In genomic region chr10:30493609-30494530, GRCh38 we compare ENCODE assay signal across 9 cellular contexts. TPM values are rescaled to one million over a fixed set of nuclear protein-coding genes. Genes with fewer than 3 reads are reported as not detected.
DNase-seq lines count a peak whose midpoint lies in the region; ATAC-seq, FAIRE-seq and TF ChIP-seq lines count a peak whose summit lies in the region.
"Had no signal": no experiment of that assay in that cellular context is flagged by ENCODE, and none has a peak within 500 bp of the region (broad histone marks: within the 10 kb centered on the region; RNA-seq: fewer than 3 reads in every experiment).

No MANE protein-coding gene starts in this region.

- 24% methylated on average over 11 of the region's 11 CpGs for WGBS in GM12878 (ENCODE audit: insufficient coverage, insufficient replicate concordance, low lambda C conversion rate, missing lambda C conversion rate)
- WGBS in small intestine, 3 donors, result 76 to 83% (median 79%) methylated on average over 11 of the region's 11 CpGs

- no peaks in the 10 kb centered on the region for H3K79me2 ChIP-seq in GM12878 (ENCODE audit: control insufficient read depth, insufficient read depth, low read length)

- ATAC-seq in GM19025 (IDR thresholded peaks at IDR 0.05; ENCODE audit: low read depth, unreplicated experiment) (peak; percentile 35), GM12878 (peak; percentile 63), GM19455 (IDR thresholded peaks at IDR 0.05; ENCODE audit: unreplicated experiment) (no peak)

- no peaks in the 10 kb centered on the region for H3K36me3 ChIP-seq in BLaER1 treated with 17β-estradiol and CSF1 and Interleukin-3, amounts not matched to agents 10 nM and 100 nM
- H3K36me3 ChIP-seq in GM12878 (ENCODE audit: control insufficient read depth in 2 of 2, insufficient read depth in 2 of 2, low read length in 1 of 2) (no peaks in the 10 kb centered on the region), small intestine (ENCODE audit: control insufficient read depth in 2 of 2, insufficient read depth in 2 of 2, low read length in 2 of 2) (no peaks in the 10 kb centered on the region)

- H3K4me1 ChIP-seq in BLaER1 treated with 17β-estradiol and CSF1 and Interleukin-3, amounts not matched to agents 10 nM and 100 nM, result peaks cover 79 to 100% (median 95%) of the 10 kb centered on the region in 10 experiments
- H3K4me1 ChIP-seq in GM12878 (ENCODE audit: control insufficient read depth, insufficient read depth, low read length) (peaks cover 88% of the 10 kb centered on the region), small intestine (ENCODE audit: control insufficient read depth in 2 of 2, insufficient read depth in 1 of 2, low read depth in 1 of 2, low read length in 1 of 2) (peaks cover 0 to 6% of the 10 kb centered on the region in 2 donors)

- H3K9ac ChIP-seq in BLaER1 treated with 17β-estradiol and CSF1 and Interleukin-3, amounts not matched to agents 10 nM and 100 nM, result peak overlapping the region in 9 of 11 experiments; percentile 2 to 73 (median 52); a peak in 14 of 22 replicates
- peak overlapping the region; percentile 61 for H3K9ac ChIP-seq in GM12878 (ENCODE audit: control insufficient read depth, insufficient read depth, low read length)

- peak overlapping the region; percentile 62 to 94 (median 83) for H3K4me2 ChIP-seq in BLaER1 treated with 17β-estradiol and CSF1 and Interleukin-3, amounts not matched to agents 10 nM and 100 nM
- peak overlapping the region; percentile 86 for H3K4me2 ChIP-seq in GM12878 (ENCODE audit: control insufficient read depth, insufficient read depth)

- CTCF ChIA-PET in GM12878 (lab: Yijun Ruan, JAX), result interaction anchor here (0.8 to 4.4 kb wide), 16 partner anchors 12 to 89 kb away, joined by 4 to 36 read pairs (median 5); no protein-coding TSS in a partner anchor

- peak; percentile 71 to 83 for DNase-seq in HL-60 (ENCODE audit: low read depth in 1 of 2, low spot score in 1 of 2)
- DNase-seq in GM12878 (ENCODE audit: low read depth, low spot score), result no peak
- DNase-seq in mucosa of gallbladder (ENCODE audit: low spot score), result peak; percentile 43
- no peak for DNase-seq in NCI-H524 (lab: John Stamatoyannopoulos, UW)
- no peak for DNase-seq in small intestine

- no peak for TF ChIP-seq POLR2A in GM12878 (IDR thresholded peaks at IDR 0.05; ENCODE audit: low read depth, low read length)

- H2AFZ ChIP-seq in GM12878 (ENCODE audit: control insufficient read depth, low read depth, low read length), result peak overlapping the region; percentile 65

- peak; percentile 37; the same call in 1 of the 2 replicates for TF ChIP-seq RAD21 in GM12878 (IDR thresholded peaks at IDR 0.05; ENCODE audit: insufficient read depth, low read depth, low read length)

- H3K9me3 ChIP-seq in BLaER1 treated with 17β-estradiol and CSF1 and Interleukin-3, amounts not matched to agents 10 nM and 100 nM (replicated peaks in 1 of 11), result no peaks in the 10 kb centered on the region
- no peaks in the 10 kb centered on the region for H3K9me3 ChIP-seq in GM12878 (replicated peaks; ENCODE audit: control insufficient read depth, insufficient read depth, low read length)
- no peaks in the 10 kb centered on the region for H3K9me3 ChIP-seq in small intestine (ENCODE audit: control insufficient read depth, low read depth)

- RAD21 ChIA-PET in GM12878 (lab: Charles Lee; ENCODE audit: unreplicated experiment), result interaction anchor here (0.6 to 14.9 kb wide), 13 partner anchors 10 to 91 kb away, joined by 3 to 165 read pairs (median 8); partner anchors contain the start of gene MAP3K8

- in situ Hi-C loops in GM12878 (cut with MboI), result no loop called here

- no peak for TF ChIP-seq CTCF in HL-60 (IDR thresholded peaks at IDR 0.05; ENCODE audit: insufficient read depth, low read length)
- TF ChIP-seq CTCF in GM12878 (IDR thresholded peaks at IDR 0.05 in 2 of 3, conservative IDR thresholded peaks at IDR 0.05 in 1 of 3; ENCODE audit: control insufficient read depth in 2 of 3, extremely low read depth in 1 of 3, insufficient read depth in 1 of 3, low read depth in 3 of 3, low read length in 3 of 3), result peak; percentile 20 to 45 (median 37); a peak in 5 of 6 replicates

- H3K4me3 ChIP-seq in BLaER1 treated with 17β-estradiol and CSF1 and Interleukin-3, amounts not matched to agents 10 nM and 100 nM, result peak overlapping the region in 3 of 10 experiments; percentile 7 to 41 (median 16); a peak in 4 of 20 replicates
- H3K4me3 ChIP-seq in HL-60 (replicated peaks; ENCODE audit: insufficient read depth, low read length), result no peak overlapping the region
- peak overlapping the region; percentile 40; the same call in 1 of the 2 replicates for H3K4me3 ChIP-seq in GM12878
- H3K4me3 ChIP-seq in small intestine (ENCODE audit: low read depth in 1 of 2, low read length in 2 of 2), result no peak overlapping the region

- no peaks in the 10 kb centered on the region for H4K20me1 ChIP-seq in BLaER1 treated with 17β-estradiol and CSF1 and Interleukin-3, amounts not matched to agents 10 nM and 100 nM
- no peaks in the 10 kb centered on the region for H4K20me1 ChIP-seq in GM12878 (ENCODE audit: control insufficient read depth, insufficient read depth)

- peak overlapping the region; percentile 36 to 88 (median 74); a peak in 21 of 22 replicates for H3K27ac ChIP-seq in BLaER1 treated with 17β-estradiol and CSF1 and Interleukin-3, amounts not matched to agents 10 nM and 100 nM
- peak overlapping the region; percentile 72 for H3K27ac ChIP-seq in HL-60 (replicated peaks)
- H3K27ac ChIP-seq in GM12878 (ENCODE audit: control insufficient read depth, insufficient read depth), result peak overlapping the region; percentile 87
- peak overlapping the region in 1 of 2 donors; percentile 40 for H3K27ac ChIP-seq in small intestine (ENCODE audit: low read depth in 1 of 2, low read length in 1 of 2)

- SMC1A ChIA-PET in GM12878 (lab: Charles Lee; ENCODE audit: uncharacterized antibody, unreplicated experiment), result interaction anchor here (0.5 to 8.5 kb wide), 19 partner anchors 9 to 80 kb away, joined by 3 to 147 read pairs (median 8); partner anchors contain the start of gene MAP3K8

- no peak for FAIRE-seq in GM12878 (lab: Jason Lieb, UNC)
- FAIRE-seq in small intestine (lab: Jason Lieb, UNC), result no peak
- FAIRE-seq: endothelial cell of umbilical vein had no signal

- POLR2A ChIA-PET in GM12878 (lab: Charles Lee), result interaction anchor here (0.5 to 2.3 kb wide), 8 partner anchors 9 to 75 kb away, joined by 3 to 10 read pairs (median 3); no protein-coding TSS in a partner anchor

- peak; percentile 35 to 80; a peak in 1 of 4 replicates for TF ChIP-seq EP300 in GM12878 (IDR thresholded peaks at IDR 0.05; ENCODE audit: borderline replicate concordance in 1 of 2, control insufficient read depth in 1 of 2, low read depth in 2 of 2, low read length in 2 of 2)

- intact Hi-C loops in GM12878 (cut with micrococcal nuclease; ENCODE audit: unreplicated experiment), result loop anchor here (5.0 kb wide), 3 partner anchors 37 to 77 kb away; no protein-coding TSS in a partner anchor

- TSS peak; percentile 73 for BruUV-seq in GM12878 (replicated peaks; lab: Mats Ljungman, UMichigan)

- H3K27me3 ChIP-seq in BLaER1 treated with 17β-estradiol and CSF1 and Interleukin-3, amounts not matched to agents 10 nM and 100 nM, result no peaks in the 10 kb centered on the region
- H3K27me3 ChIP-seq in HL-60 (ENCODE audit: insufficient read depth, poor library complexity, severe bottlenecking) (no peaks in the 10 kb centered on the region), GM12878 (replicated peaks in 1 of 2; ENCODE audit: control insufficient read depth in 2 of 2, insufficient read depth in 2 of 2, low read length in 1 of 2) (no peaks in the 10 kb centered on the region), small intestine (ENCODE audit: control insufficient read depth in 2 of 2, insufficient read depth in 2 of 2, low read length in 2 of 2) (no peaks in the 10 kb centered on the region)

TF ChIP-seq in GM12878, 131 proteins besides CTCF, POLR2A, EP300 and RAD21 (continues in another document):
- peak; percentile 61 for TF ChIP-seq MXI1 (IDR thresholded peaks at IDR 0.05; ENCODE audit: low read depth, low read length)
- TF ChIP-seq, protein P1, sequence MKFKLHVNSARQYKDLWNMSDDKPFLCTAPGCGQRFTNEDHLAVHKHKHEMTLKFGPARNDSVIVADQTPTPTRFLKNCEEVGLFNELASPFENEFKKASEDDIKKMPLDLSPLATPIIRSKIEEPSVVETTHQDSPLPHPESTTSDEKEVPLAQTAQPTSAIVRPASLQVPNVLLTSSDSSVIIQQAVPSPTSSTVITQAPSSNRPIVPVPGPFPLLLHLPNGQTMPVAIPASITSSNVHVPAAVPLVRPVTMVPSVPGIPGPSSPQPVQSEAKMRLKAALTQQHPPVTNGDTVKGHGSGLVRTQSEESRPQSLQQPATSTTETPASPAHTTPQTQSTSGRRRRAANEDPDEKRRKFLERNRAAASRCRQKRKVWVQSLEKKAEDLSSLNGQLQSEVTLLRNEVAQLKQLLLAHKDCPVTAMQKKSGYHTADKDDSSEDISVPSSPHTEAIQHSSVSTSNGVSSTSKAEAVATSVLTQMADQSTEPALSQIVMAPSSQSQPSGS (IDR thresholded peaks at IDR 0.05; ENCODE audit: low read length), result peak; percentile 59; the same call in 1 of the 2 replicates

RNA-seq across cellular contexts. Expression of gene MAP3K8, which starts 59.9 kb away (rescaled TPM):
- total RNA-seq in GM12878 (2013; cell fraction: nucleolus; rRNA removed), result 126 and 129 TPM in 2 replicates
- total RNA-seq in GM12878 (2014; rRNA removed) (25.5 and 32.9 TPM in 2 replicates), GM12878 (2014; rRNA removed; fragmentation: Illumina TruSeq; extraction: Trizol) (30.2 and 31.5 TPM in 2 replicates), GM12878 (2021) (41.3 and 41.7 TPM in 2 replicates), mucosa of gallbladder (17.5 TPM)
- polyA plus RNA-seq in GM12878 (2011; ENCODE audit: low read depth), result 45.4 TPM
- polyA plus RNA-seq in GM12878 (2011; rRNA removed) (115 and 146 TPM in 2 replicates), GM12878 (2014; fragmentation: Illumina TruSeq; extraction: Trizol) (39.1 and 43.6 TPM in 2 replicates), GM12878 (2014; fragmentation: Nextera tagmentation; extraction: Ambion mirVana) (10 to 100 TPM; 45.5 to 47.9 TPM), GM12878 (2014; rRNA removed) (33.6 and 38.5 TPM in 2 replicates), GM12878 (2016; fragmentation: Nextera tagmentation; extraction: Ambion mirVana) (10 to 100 TPM; 36.2 to 45.6 TPM), small intestine (10 to 100 TPM in 1 of 3 donors, 1 to 10 TPM in 2; 1.8 to 10.9 (median 6.2) TPM)
- polyA plus RNA-seq in GM12878 (2011; cell fraction: cytosol; rRNA removed), result 41.1 and 48.5 TPM in 2 replicates
- 65.2 and 95.6 TPM in 2 replicates for polyA plus RNA-seq in GM12878 (2011; cell fraction: nucleus; rRNA removed)
- 53.5 and 61.5 TPM in 2 replicates for polyA plus RNA-seq in GM12878 (2012)
- 64.8 and 78.0 TPM in 2 replicates for polyA minus RNA-seq in GM12878 (2011; rRNA and poly(A)+ RNA removed)
- 19.9 and 20.1 TPM in 2 replicates for polyA minus RNA-seq in GM12878 (2011; cell fraction: cytosol; rRNA and poly(A)+ RNA removed)
- 41.0 and 41.7 TPM in 2 replicates for polyA minus RNA-seq in GM12878 (2011; cell fraction: nucleus; rRNA and poly(A)+ RNA removed)

Comparison
In these comparisons a context has a peak if more than half of its experiments do, and no peak if none do; other contexts are left out.
1. DNase-seq: peak in HL-60 (2 of 2) and mucosa of gallbladder (single experiment); none in GM12878 (single experiment), NCI-H524 (0 of 2) and small intestine (single experiment).